In genomic region chr10:69760086-69760485, GRCh38 we compare ENCODE assay signal across 18 cellular contexts. TPM values are rescaled to one million over a fixed set of nuclear protein-coding genes. Genes with fewer than 3 reads are reported as not detected.
A peak's percentile ranks its signal among the peaks of the same experiment; 100 is the strongest.
DNase-seq lines count a peak whose midpoint lies in the region; FAIRE-seq and TF ChIP-seq lines count a peak whose summit lies in the region.
"Had no signal": no experiment of that assay in that cellular context is flagged by ENCODE, and none has a peak within 500 bp of the region (broad histone marks: within the 10 kb centered on the region; RNA-seq: fewer than 3 reads in every experiment).

No MANE protein-coding gene starts in this region.

- no peaks in the 10 kb centered on the region for H3K36me3 ChIP-seq in kidney (ENCODE audit: control insufficient read depth in 1 of 2, insufficient read depth in 2 of 2, low read length in 2 of 2)
- H3K36me3 ChIP-seq: BE2C, HAP-1 had no signal

- H3K9ac ChIP-seq in kidney (ENCODE audit: low read length in 2 of 2): no peak overlapping the region
- H3K9ac ChIP-seq: GM23248 had no signal

- DNase-seq in AG04450 (ENCODE audit: low read depth, low spot score) (peak; percentile 68), mesothelial cell of epicardium (ENCODE audit: low spot score in 2 of 2, unreplicated experiment in 2 of 2) (no peak), posterior vena cava (ENCODE audit: low spot score) (peak; percentile 6), kidney (no peak), T-helper 9 cell (no peak), DMS53 (lab: John Stamatoyannopoulos, UW) (no peak)
- DNase-seq: 8988T; BE2C; C1 segment of cervical spinal cord; Caco-2; CD4-positive, CD25-positive, alpha-beta regulatory T cell; DMS79; GDM1 had no signal

- no peak for TF ChIP-seq CTCF in AG04450 (IDR thresholded peaks at IDR 0.05; ENCODE audit: low read depth, low read length)
- TF ChIP-seq CTCF in brain (conservative IDR thresholded peaks at IDR 0.05): no peak
- no peak for TF ChIP-seq CTCF in mesothelial cell of epicardium (IDR thresholded peaks at IDR 0.05; ENCODE audit: unreplicated experiment)
- TF ChIP-seq CTCF in kidney (IDR thresholded peaks at IDR 0.05; ENCODE audit: borderline replicate concordance, extremely low read depth, insufficient read depth): no peak

- H3K27ac ChIP-seq in AG04450 (ENCODE audit: low read depth, low read length) (peak overlapping the region; percentile 61), kidney (ENCODE audit: low read depth in 2 of 2, low read length in 2 of 2) (no peak overlapping the region)
- H3K27ac ChIP-seq: GM23248 had no signal

- H3K9me3 Mint-ChIP-seq in brain: peaks cover 0 to 3% (median 0%) of the 10 kb centered on the region in 5 experiments
- no peaks in the 10 kb centered on the region for H3K9me3 Mint-ChIP-seq in mesothelial cell of epicardium
- H3K9me3 Mint-ChIP-seq: CD4-positive, CD25-positive, alpha-beta regulatory T cell had no signal

- POLR2A ChIA-PET in AG04450 (lab: Yijun Ruan, JAX): interaction anchor here (1.5 to 2.5 kb wide), 2 partner anchors 9 to 29 kb away, joined by 6 to 11 read pairs; no protein-coding TSS in a partner anchor

- H3K9me3 ChIP-seq in AG04450 (ENCODE audit: control insufficient read depth, insufficient read depth, low read length): no peaks in the 10 kb centered on the region
- no peaks in the 10 kb centered on the region for H3K9me3 ChIP-seq in kidney (ENCODE audit: control insufficient read depth in 1 of 2, low read length in 2 of 2)
- H3K9me3 ChIP-seq: BE2C, Caco-2, HAP-1 had no signal

- H3K27ac Mint-ChIP-seq in brain: peak overlapping the region in 4 of 5 experiments; percentile 24 to 75 (median 54)
- H3K27ac Mint-ChIP-seq in mesothelial cell of epicardium: peak overlapping the region; percentile 79
- H3K27ac Mint-ChIP-seq: CD4-positive, CD25-positive, alpha-beta regulatory T cell had no signal

- H3K36me3 Mint-ChIP-seq in brain (no peaks in the 10 kb centered on the region), mesothelial cell of epicardium (no peaks in the 10 kb centered on the region)
- H3K36me3 Mint-ChIP-seq: CD4-positive, CD25-positive, alpha-beta regulatory T cell had no signal

- peaks cover 4% of the 10 kb centered on the region for H3K27me3 ChIP-seq in AG04450 (ENCODE audit: control insufficient read depth, insufficient read depth, low read length)
- H3K27me3 ChIP-seq: BE2C had no signal

- peaks cover 7% of the 10 kb centered on the region for H3K27me3 Mint-ChIP-seq in brain
- H3K27me3 Mint-ChIP-seq in mesothelial cell of epicardium (ENCODE audit: low read depth): peaks cover 12% of the 10 kb centered on the region

- H3K4me1 Mint-ChIP-seq in brain: peaks cover 39% of the 10 kb centered on the region
- H3K4me1 Mint-ChIP-seq in mesothelial cell of epicardium: peaks cover 29% of the 10 kb centered on the region
- H3K4me1 Mint-ChIP-seq: CD4-positive, CD25-positive, alpha-beta regulatory T cell had no signal

- H3K4me3 Mint-ChIP-seq in brain (peak overlapping the region in 1 of 5 experiments; percentile 21), mesothelial cell of epicardium (no peak overlapping the region)
- H3K4me3 Mint-ChIP-seq: CD4-positive, CD25-positive, alpha-beta regulatory T cell had no signal

- H3K4me1 ChIP-seq in kidney (ENCODE audit: control insufficient read depth in 1 of 2, insufficient read depth in 1 of 2, low read depth in 1 of 2, low read length in 2 of 2): peaks cover 0 to 6% of the 10 kb centered on the region in 2 donors
- H3K4me1 ChIP-seq: Caco-2, HAP-1 had no signal

- intact Hi-C loops in posterior vena cava (cut with DNase I) (loop anchor here in 1 of 2 donors (10.0 kb wide), 1 partner anchor 1515 kb away; no protein-coding TSS in a partner anchor), kidney (cut with DNase I) (no loop called here)

- no peak for FAIRE-seq in kidney (lab: Jason Lieb, UNC)
- FAIRE-seq: D721Med, GM19239 had no signal

- CTCF ChIA-PET in AG04450 (lab: Charles Lee): interaction anchor here (1.1 kb wide), 1 partner anchor 40 kb away, joined by 4 read pairs; no protein-coding TSS in a partner anchor

- H3K4me3 ChIP-seq in AG04450 (ENCODE audit: low read depth, low read length): no peak overlapping the region
- H3K4me3 ChIP-seq in kidney (ENCODE audit: low read length in 2 of 2): no peak overlapping the region
- H3K4me3 ChIP-seq: GM23248, HAP-1 had no signal

RNA-seq across cellular contexts. Expression of gene COL13A1, which starts 41.6 kb away (rescaled TPM):
- polyA plus RNA-seq in AG04450 (2011; rRNA removed): 10.9 and 13.1 TPM in 2 replicates
- 4.8 and 5.6 TPM in 2 replicates for polyA minus RNA-seq in AG04450 (2011; rRNA and poly(A)+ RNA removed)
- polyA plus RNA-seq in brain (ENCODE audit: insufficient read depth, low read depth, low replicate concordance): 0.46 TPM
- total RNA-seq in mesothelial cell of epicardium: 12.6 to 14.4 TPM (median 14.1 TPM) in 3 replicates
- 1 to 10 TPM in 1 of 2 donors, under 1 TPM in 1; 0.48 to 1.3 TPM for total RNA-seq in posterior vena cava
- total RNA-seq in kidney: 5.2 TPM
- 4.0 TPM for polyA plus RNA-seq in kidney (ENCODE audit: insufficient read depth, low read depth, low replicate concordance)
- total RNA-seq: Caco-2; CD4-positive, CD25-positive, alpha-beta regulatory T cell had no signal
- polyA plus RNA-seq: CD4-positive, CD25-positive, alpha-beta regulatory T cell had no signal

Comparison
In these comparisons a context has a peak if more than half of its experiments do, and no peak if none do; other contexts are left out.
1. DNase-seq: peak in AG04450 (single experiment) and posterior vena cava (single experiment); none in mesothelial cell of epicardium (0 of 2), kidney (single experiment), T-helper 9 cell (single experiment) and DMS53 (single experiment).